32 cellular contexts compared by ENCODE assay signal in the genomic region with DNA sequence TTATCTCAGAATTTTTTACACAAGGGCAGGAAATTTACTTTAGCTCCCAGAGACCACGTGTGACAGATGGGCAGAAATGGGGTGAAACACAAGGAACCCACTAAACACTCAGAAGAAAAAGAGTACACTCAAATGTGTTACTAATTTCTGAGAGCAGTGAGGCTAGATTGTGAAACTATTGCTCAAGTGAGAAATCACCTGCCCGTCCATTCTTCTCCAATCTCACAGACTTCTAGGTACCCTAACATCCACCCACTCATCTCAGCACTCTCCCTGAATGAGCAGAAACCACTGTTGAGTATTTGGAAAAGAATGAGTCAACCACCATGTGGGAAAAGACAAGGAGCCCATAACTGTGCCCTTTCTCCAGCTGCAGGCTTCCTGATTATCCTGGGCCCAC.
A peak's percentile ranks its signal among the peaks of the same experiment; 100 is the strongest.
DNase-seq lines count a peak whose midpoint lies in the region; ATAC-seq, FAIRE-seq and TF ChIP-seq lines count a peak whose summit lies in the region.
"Had no signal": no experiment of that assay in that cellular context is flagged by ENCODE, and none has a peak within 500 bp of the region (broad histone marks: within the 10 kb centered on the region; RNA-seq: fewer than 3 reads in every experiment).

No MANE protein-coding gene starts in this region.

- H3K4me1 ChIP-seq in astrocyte (ENCODE audit: insufficient read depth, low read length): no peaks in the 10 kb centered on the region
- no peaks in the 10 kb centered on the region for H3K4me1 ChIP-seq in left lung
- no peaks in the 10 kb centered on the region for H3K4me1 ChIP-seq in smooth muscle cell (ENCODE audit: low read depth)
- H3K4me1 ChIP-seq in psoas muscle: no peaks in the 10 kb centered on the region
- H3K4me1 ChIP-seq: BLaER1, esophagus squamous epithelium, parathyroid adenoma, stomach, thyroid gland had no signal

- H3K9me3 Mint-ChIP-seq in astrocyte (ENCODE audit: unreplicated experiment): peaks cover 12% of the 10 kb centered on the region

- H3K4me3 ChIP-seq in astrocyte (ENCODE audit: insufficient read depth, low read depth, low read length) (no peak overlapping the region), left lung (no peak overlapping the region), smooth muscle cell (no peak overlapping the region), psoas muscle (no peak overlapping the region)
- H3K4me3 ChIP-seq: BLaER1, dorsolateral prefrontal cortex, esophagus squamous epithelium, heart left ventricle, right atrium auricular region, stomach, thyroid gland had no signal

- H3K4me3 Mint-ChIP-seq in astrocyte (ENCODE audit: unreplicated experiment): no peak overlapping the region
- H3K4me3 Mint-ChIP-seq: neural crest cell, T-helper 17 cell had no signal

- H3K4me2 ChIP-seq in astrocyte (ENCODE audit: low read length) (no peak overlapping the region), smooth muscle cell (peak overlapping the region; percentile 35)
- H3K4me2 ChIP-seq: BLaER1 had no signal

- H3K27ac ChIP-seq in astrocyte (ENCODE audit: low read depth, low read length) (no peak overlapping the region), left lung (no peak overlapping the region), smooth muscle cell (ENCODE audit: low read depth) (no peak overlapping the region), psoas muscle (no peak overlapping the region)
- H3K27ac ChIP-seq: BLaER1, dorsolateral prefrontal cortex, esophagus squamous epithelium, heart left ventricle, parathyroid adenoma, right atrium auricular region, stomach, thyroid gland had no signal

- H4K20me1 ChIP-seq in astrocyte (ENCODE audit: insufficient read depth, low read length): no peaks in the 10 kb centered on the region
- H4K20me1 ChIP-seq in smooth muscle cell (ENCODE audit: low read depth): no peaks in the 10 kb centered on the region
- H4K20me1 ChIP-seq: BLaER1 had no signal

- intact Hi-C loops in left lung (cut with DNase I) (no loop called here), psoas muscle (cut with DNase I) (no loop called here)

- H3K79me2 ChIP-seq in astrocyte (ENCODE audit: insufficient read depth, low read length) (no peaks in the 10 kb centered on the region), smooth muscle cell (ENCODE audit: low read depth) (no peaks in the 10 kb centered on the region)
- H3K79me2 ChIP-seq: parathyroid adenoma had no signal

- H3K9ac ChIP-seq in astrocyte (ENCODE audit: low read length) (no peak overlapping the region), smooth muscle cell (ENCODE audit: low read depth) (no peak overlapping the region)
- H3K9ac ChIP-seq: BLaER1, parathyroid adenoma had no signal

- no peak for TF ChIP-seq CTCF in astrocyte (IDR thresholded peaks at IDR 0.05; ENCODE audit: insufficient read depth, low read depth, low read length)
- TF ChIP-seq CTCF in left lung (IDR thresholded peaks at IDR 0.05): no peak
- no peak for TF ChIP-seq CTCF in smooth muscle cell (IDR thresholded peaks at IDR 0.05; ENCODE audit: borderline replicate concordance, insufficient read depth, poor library complexity, severe bottlenecking)
- TF ChIP-seq CTCF in psoas muscle (IDR thresholded peaks at IDR 0.05): no peak

- H3K27me3 ChIP-seq in astrocyte (ENCODE audit: insufficient read depth, low read length) (no peaks in the 10 kb centered on the region), left lung (no peaks in the 10 kb centered on the region), smooth muscle cell (ENCODE audit: low read depth) (no peaks in the 10 kb centered on the region), psoas muscle (ENCODE audit: insufficient read depth in 3 of 3, low read length in 2 of 3) (no peaks in the 10 kb centered on the region)
- H3K27me3 ChIP-seq: BLaER1, dorsolateral prefrontal cortex, esophagus squamous epithelium, heart left ventricle, right atrium auricular region, stomach, thyroid gland had no signal

- no peaks in the 10 kb centered on the region for H3K27me3 Mint-ChIP-seq in astrocyte (ENCODE audit: low read depth, unreplicated experiment)
- H3K27me3 Mint-ChIP-seq: T-helper 17 cell had no signal

- WGBS in smooth muscle cell (ENCODE audit: low lambda C conversion rate): 45% methylated on average over 2 of the region's 2 CpGs
- WGBS in psoas muscle, 3 donors: 70 to 76% (median 71%) methylated on average over 2 of the region's 2 CpGs

- no peak overlapping the region for H2AFZ ChIP-seq in astrocyte (ENCODE audit: low read depth, low read length)
- no peak overlapping the region for H2AFZ ChIP-seq in smooth muscle cell (ENCODE audit: low read depth)
- H2AFZ ChIP-seq: parathyroid adenoma had no signal

- H3K9me3 ChIP-seq in astrocyte (ENCODE audit: insufficient read depth, low read depth, low read length) (no peaks in the 10 kb centered on the region), left lung (peaks cover 0 to 15% of the 10 kb centered on the region in 2 donors), smooth muscle cell (replicated peaks; ENCODE audit: low read depth) (no peaks in the 10 kb centered on the region), psoas muscle (no peaks in the 10 kb centered on the region)
- H3K9me3 ChIP-seq: esophagus squamous epithelium, thyroid gland had no signal

- peaks cover 6% of the 10 kb centered on the region for H3F3A ChIP-seq in smooth muscle cell (ENCODE audit: low read depth)

- ATAC-seq in GM18868 (IDR thresholded peaks at IDR 0.05; ENCODE audit: unreplicated experiment) (peak; percentile 79), left lung (peak; percentile 89), psoas muscle (no peak)
- ATAC-seq: activated CD4-positive, CD25-positive, alpha-beta regulatory T cell treated with anti-CD3 and anti-CD28 coated beads, Interleukin-2, amount 50 U/mL, for 24 hours; HCT116; heart left ventricle; Right ventricle myocardium inferior; SK-N-SH treated with all-trans-retinoic acid at 6 μM for 48 hours; T-helper 17 cell had no signal

- no peak for FAIRE-seq in astrocyte (lab: Jason Lieb, UNC)
- FAIRE-seq: endometrium, TTC549 had no signal

- H3K36me3 Mint-ChIP-seq in astrocyte (ENCODE audit: low read depth, unreplicated experiment): no peaks in the 10 kb centered on the region

- no peaks in the 10 kb centered on the region for H3K4me1 Mint-ChIP-seq in astrocyte (ENCODE audit: low read depth, unreplicated experiment)
- H3K4me1 Mint-ChIP-seq: neural crest cell, T-helper 17 cell had no signal

- H3K36me3 ChIP-seq in astrocyte (ENCODE audit: insufficient read depth, low read length) (no peaks in the 10 kb centered on the region), left lung (no peaks in the 10 kb centered on the region), smooth muscle cell (ENCODE audit: low read depth) (no peaks in the 10 kb centered on the region), psoas muscle (ENCODE audit: insufficient read depth in 1 of 2, low read depth in 1 of 2) (no peaks in the 10 kb centered on the region)
- H3K36me3 ChIP-seq: BLaER1, esophagus squamous epithelium, heart left ventricle, right atrium auricular region, stomach, thyroid gland had no signal

- H3K27ac Mint-ChIP-seq in astrocyte (ENCODE audit: unreplicated experiment): no peak overlapping the region
- H3K27ac Mint-ChIP-seq: T-helper 17 cell had no signal

- DNase-seq in astrocyte (ENCODE audit: low read depth): peak; percentile 43
- DNase-seq in left lung: no peak
- DNase-seq in smooth muscle cell (lab: John Stamatoyannopoulos, UW; ENCODE audit: unreplicated experiment): no peak
- DNase-seq in HuH-7.5 (ENCODE audit: low spot score): no peak
- no peak for DNase-seq in psoas muscle
- DNase-seq in activated gamma-delta T cell treated with Interleukin-2 at 50 U/mL for 16 hours: no peak
- DNase-seq: activated CD4-positive, alpha-beta T cell treated with anti-CD3 and anti-CD28 coated beads, Interleukin-2, amount 50 U/mL, for 4 hours; activated T-cell treated with anti-CD3 and anti-CD28 coated beads, Interleukin-2, amount 50 U/mL, for 48 hours; cerebellar nuclear complex; dorsolateral prefrontal cortex; esophagus squamous epithelium; foreskin melanocyte; heart left ventricle; kidney glomerular epithelial cell; NCI-H1092; NCI-H187; NCI-H526; stimulated activated CD4-positive, alpha-beta T cell treated with anti-CD3 and anti-CD28 coated beads, Interleukin-2, amount 100 ng/mL, for 48 hours; stomach; T-helper 17 cell; thyroid gland had no signal

Comparison
In these comparisons a context has a peak if more than half of its experiments do, and no peak if none do; other contexts are left out.
1. ATAC-seq: peak in GM18868 (single experiment) and left lung (single experiment); none in psoas muscle (0 of 4).